In the genomic region with DNA sequence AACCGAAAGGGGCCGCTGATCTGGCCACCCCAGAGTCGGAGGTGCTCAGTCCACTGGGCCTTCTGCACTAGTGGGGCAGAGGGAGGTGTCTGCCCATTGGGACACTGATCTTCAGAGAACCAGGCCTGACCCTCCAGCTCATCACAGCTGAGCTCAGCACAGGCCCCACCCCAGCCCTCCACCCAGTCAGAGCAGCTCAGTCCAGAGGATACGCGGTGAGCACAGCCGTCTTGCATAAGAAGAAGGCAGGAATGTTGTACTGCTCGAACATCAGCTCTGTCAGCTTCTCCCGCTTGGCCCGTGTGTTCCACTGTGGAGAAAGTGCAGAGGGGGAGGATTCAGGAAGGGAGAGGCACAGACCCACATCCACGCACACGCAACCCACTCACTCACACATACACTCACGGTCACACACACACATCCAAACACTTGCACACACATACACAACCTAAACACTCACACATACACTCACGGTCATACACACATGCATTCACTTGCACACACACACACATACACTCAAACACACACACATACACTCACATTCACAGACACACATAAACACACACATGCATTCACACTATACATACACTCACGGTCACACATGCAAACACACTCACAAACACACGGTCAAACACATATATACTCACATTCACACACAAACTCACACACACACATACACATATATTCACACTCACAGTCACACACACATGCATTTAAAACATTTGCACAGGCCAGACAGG, we compare ENCODE assay signal across 1 cellular context.
A peak's percentile ranks its signal among the peaks of the same experiment; 100 is the strongest.
TF ChIP-seq lines count a peak whose summit lies in the region.

No MANE protein-coding gene starts in this region.

TF ChIP-seq in GM12878, 131 proteins besides CTCF, POLR2A, EP300 and RAD21:
- TF ChIP-seq, protein P1, sequence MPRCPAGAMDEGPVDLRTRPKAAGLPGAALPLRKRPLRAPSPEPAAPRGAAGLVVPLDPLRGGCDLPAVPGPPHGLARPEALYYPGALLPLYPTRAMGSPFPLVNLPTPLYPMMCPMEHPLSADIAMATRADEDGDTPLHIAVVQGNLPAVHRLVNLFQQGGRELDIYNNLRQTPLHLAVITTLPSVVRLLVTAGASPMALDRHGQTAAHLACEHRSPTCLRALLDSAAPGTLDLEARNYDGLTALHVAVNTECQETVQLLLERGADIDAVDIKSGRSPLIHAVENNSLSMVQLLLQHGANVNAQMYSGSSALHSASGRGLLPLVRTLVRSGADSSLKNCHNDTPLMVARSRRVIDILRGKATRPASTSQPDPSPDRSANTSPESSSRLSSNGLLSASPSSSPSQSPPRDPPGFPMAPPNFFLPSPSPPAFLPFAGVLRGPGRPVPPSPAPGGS (IDR thresholded peaks at IDR 0.05; ENCODE audit: borderline replicate concordance, insufficient read depth, low read depth, low read length, poor library complexity, severe bottlenecking) = peak; percentile 90
- TF ChIP-seq, protein P2, sequence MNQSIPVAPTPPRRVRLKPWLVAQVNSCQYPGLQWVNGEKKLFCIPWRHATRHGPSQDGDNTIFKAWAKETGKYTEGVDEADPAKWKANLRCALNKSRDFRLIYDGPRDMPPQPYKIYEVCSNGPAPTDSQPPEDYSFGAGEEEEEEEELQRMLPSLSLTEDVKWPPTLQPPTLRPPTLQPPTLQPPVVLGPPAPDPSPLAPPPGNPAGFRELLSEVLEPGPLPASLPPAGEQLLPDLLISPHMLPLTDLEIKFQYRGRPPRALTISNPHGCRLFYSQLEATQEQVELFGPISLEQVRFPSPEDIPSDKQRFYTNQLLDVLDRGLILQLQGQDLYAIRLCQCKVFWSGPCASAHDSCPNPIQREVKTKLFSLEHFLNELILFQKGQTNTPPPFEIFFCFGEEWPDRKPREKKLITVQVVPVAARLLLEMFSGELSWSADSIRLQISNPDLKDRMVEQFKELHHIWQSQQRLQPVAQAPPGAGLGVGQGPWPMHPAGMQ (IDR thresholded peaks at IDR 0.05; ENCODE audit: borderline replicate concordance) = no peak
TF ChIP-seq in GM12878: peak in this region for 1.
